11 cellular contexts compared by ENCODE assay signal in genomic region chr14:90795744-90796143, GRCh38. TPM values are rescaled to one million over a fixed set of nuclear protein-coding genes. Genes with fewer than 3 reads are reported as not detected.
A peak's percentile ranks its signal among the peaks of the same experiment; 100 is the strongest.
DNase-seq lines count a peak whose midpoint lies in the region; ATAC-seq lines count a peak whose summit lies in the region.
"Had no signal": no experiment of that assay in that cellular context is flagged by ENCODE, and none has a peak within 500 bp of the region (broad histone marks: within the 10 kb centered on the region; RNA-seq: fewer than 3 reads in every experiment).

No MANE protein-coding gene starts in this region.

- H3K9me3 Mint-ChIP-seq in stimulated activated naive B cell treated with anti-CD40 and anti-IgM and Interleukin-4, amounts not matched to agents 10 μg/mL and 1 μg/mL and 100 μg/mL, for 72 hours = no peaks in the 10 kb centered on the region

- DNase-seq in AG08395 (ENCODE audit: low spot score) (peak; percentile 85), LHCN-M2 (ENCODE audit: low read depth) (peak; percentile 84), dedifferentiated amniotic fluid mesenchymal stem cell (ENCODE audit: extremely low spot score) (peak; percentile 44), lung microvascular endothelial cell (ENCODE audit: low read depth in 2 of 2) (peak; percentile 82 to 95), OCI-M1 (lab: John Stamatoyannopoulos, UW) (no peak), COR-L47 (lab: John Stamatoyannopoulos, UW) (no peak)
- DNase-seq in stimulated activated naive B cell treated with anti-CD40 and anti-IgM and Interleukin-4, amounts not matched to agents 10 μg/mL and 1 μg/mL and 100 μg/mL, for 72 hours = no peak
- DNase-seq: activated CD4-positive, alpha-beta T cell treated with anti-CD3 and anti-CD28 coated beads, Interleukin-2, amount 50 U/mL, for 4 hours; anterior cingulate cortex; stimulated activated CD8-positive, alpha-beta memory T cell treated with anti-CD3 and anti-CD28 coated beads, Interleukin-4, amount 100 ng/mL, for 48 hours had no signal

- H3K4me1 Mint-ChIP-seq in stimulated activated naive B cell treated with anti-CD40 and anti-IgM and Interleukin-4, amounts not matched to agents 10 μg/mL and 1 μg/mL and 100 μg/mL, for 72 hours = peaks cover 0 to 9% of the 10 kb centered on the region in 2 donors

- no peaks in the 10 kb centered on the region for H3K36me3 Mint-ChIP-seq in stimulated activated naive B cell treated with anti-CD40 and anti-IgM and Interleukin-4, amounts not matched to agents 10 μg/mL and 1 μg/mL and 100 μg/mL, for 72 hours

- no peak overlapping the region for H3K27ac Mint-ChIP-seq in stimulated activated naive B cell treated with anti-CD40 and anti-IgM and Interleukin-4, amounts not matched to agents 10 μg/mL and 1 μg/mL and 100 μg/mL, for 72 hours

- no peak for ATAC-seq in GM18519 (IDR thresholded peaks at IDR 0.05; ENCODE audit: low FRiP score, unreplicated experiment)
- no peak for ATAC-seq in stimulated activated naive B cell treated with anti-CD40 and anti-IgM and Interleukin-4, amounts not matched to agents 10 μg/mL and 1 μg/mL and 100 μg/mL, for 72 hours (replicated peaks)

- no peak overlapping the region for H3K4me3 Mint-ChIP-seq in stimulated activated naive B cell treated with anti-CD40 and anti-IgM and Interleukin-4, amounts not matched to agents 10 μg/mL and 1 μg/mL and 100 μg/mL, for 72 hours

- H3K27me3 Mint-ChIP-seq in stimulated activated naive B cell treated with anti-CD40 and anti-IgM and Interleukin-4, amounts not matched to agents 10 μg/mL and 1 μg/mL and 100 μg/mL, for 72 hours = peaks cover 7% of the 10 kb centered on the region in 2 donors

RNA-seq across cellular contexts. Expression of gene TTC7B, which starts 20.5 kb away (rescaled TPM):
- total RNA-seq in LHCN-M2 (2014; rRNA removed) = 30.8 and 36.4 TPM in 2 replicates
- 22.4 TPM for polyA plus RNA-seq in LHCN-M2 (2012)
- total RNA-seq in lung microvascular endothelial cell = 9.2 and 14.7 TPM in 2 replicates

Comparison
In these comparisons a context has a peak if more than half of its experiments do, and no peak if none do; other contexts are left out.
1. DNase-seq: peak in AG08395 (single experiment), LHCN-M2 (single experiment), dedifferentiated amniotic fluid mesenchymal stem cell (single experiment) and lung microvascular endothelial cell (2 of 2); none in OCI-M1 (single experiment), COR-L47 (single experiment) and stimulated activated naive B cell treated with anti-CD40 and anti-IgM and Interleukin-4, amounts not matched to agents 10 μg/mL and 1 μg/mL and 100 μg/mL, for 72 hours (single experiment).